Comparison of ENCODE assay signal across 14 cellular contexts in the genomic region with DNA sequence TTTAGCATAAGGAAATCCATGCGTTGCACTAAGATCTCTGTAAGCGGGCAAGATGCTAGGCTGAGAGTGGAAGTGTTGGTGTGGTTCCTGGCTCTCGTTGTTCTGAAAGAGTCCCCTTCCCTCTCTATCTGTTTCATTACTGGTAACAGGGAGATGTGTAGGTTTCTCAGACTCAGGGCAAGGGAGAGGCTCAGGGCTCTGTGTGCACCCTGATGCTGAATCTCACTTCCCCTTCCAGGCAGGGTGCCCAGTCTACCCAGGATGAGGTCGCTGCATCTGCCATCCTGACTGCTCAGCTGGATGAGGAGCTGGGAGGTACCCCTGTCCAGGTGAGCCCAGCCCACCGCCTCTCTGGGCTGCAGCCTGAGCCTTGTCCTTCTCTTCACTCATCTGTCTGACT. TPM values are rescaled to one million over a fixed set of nuclear protein-coding genes. Genes with fewer than 3 reads are reported as not detected.
DNase-seq lines count a peak whose midpoint lies in the region; ATAC-seq, FAIRE-seq and TF ChIP-seq lines count a peak whose summit lies in the region.
"Had no signal": no experiment of that assay in that cellular context is flagged by ENCODE, and none has a peak within 500 bp of the region (broad histone marks: within the 10 kb centered on the region; RNA-seq: fewer than 3 reads in every experiment).

No MANE protein-coding gene starts in this region.

- intact Hi-C loops in spleen (cut with DNase I; ENCODE audit: low total_unique reads): loop anchor here (5.0 to 10.0 kb wide), 2 partner anchors 50 to 73 kb away; a partner anchor contains a TSS

- H3F3A ChIP-seq in MM.1S (ENCODE audit: insufficient read depth, low read length): no peaks in the 10 kb centered on the region

- H3K4me3 Mint-ChIP-seq in HFFc6: peak overlapping the region; percentile 41; the same call in 1 of the 2 replicates
- H3K4me3 Mint-ChIP-seq in endothelial cell (ENCODE audit: unreplicated experiment): peak overlapping the region; percentile 56
- H3K4me3 Mint-ChIP-seq: activated naive CD4-positive, alpha-beta T cell treated with anti-CD3 and anti-CD28 coated beads for 36 hours had no signal

- H3K36me3 ChIP-seq in ACC112 (ENCODE audit: insufficient read depth, low read length) (peaks cover 37% of the 10 kb centered on the region), spleen (peaks cover 0 to 100% (median 49%) of the 10 kb centered on the region in 6 donors), MM.1S (replicated peaks; ENCODE audit: insufficient read depth, low read length) (no peaks in the 10 kb centered on the region)

- no peak overlapping the region for H3K4me2 ChIP-seq in MM.1S (ENCODE audit: low read depth, low read length)
- H3K4me2 ChIP-seq: BLaER1, hepatocyte had no signal

- no peak overlapping the region for H3K9ac ChIP-seq in MM.1S (ENCODE audit: low read length)
- H3K9ac ChIP-seq: BLaER1 had no signal

- H3K9me3 ChIP-seq in spleen (no peaks in the 10 kb centered on the region), MM.1S (replicated peaks; ENCODE audit: insufficient read depth, low read length) (no peaks in the 10 kb centered on the region)
- H3K9me3 ChIP-seq: BLaER1 had no signal

- H3K79me2 ChIP-seq in ACC112 (ENCODE audit: control insufficient read depth, insufficient read depth, low read length, unreplicated experiment): no peaks in the 10 kb centered on the region
- H3K79me2 ChIP-seq in MM.1S (ENCODE audit: low read length): no peaks in the 10 kb centered on the region
- H3K79me2 ChIP-seq: hepatocyte had no signal

- H3K27ac Mint-ChIP-seq in HFFc6 (peak overlapping the region; percentile 91), endothelial cell (ENCODE audit: unreplicated experiment) (no peak overlapping the region)
- H3K27ac Mint-ChIP-seq: activated naive CD4-positive, alpha-beta T cell treated with anti-CD3 and anti-CD28 coated beads for 36 hours had no signal

- WGBS in spleen, 5 donors: 71 to 90% (median 77%) methylated on average over 5 of the region's 5 CpGs

- ATAC-seq in GM18520 (IDR thresholded peaks at IDR 0.05; ENCODE audit: unreplicated experiment): no peak

- DNase-seq in HFFc6 (no peak), endothelial cell (ENCODE audit: low spot score) (no peak), spleen (no peak), hepatic stellate cell (ENCODE audit: low spot score) (no peak), frontal cortex (ENCODE audit: low spot score in 2 of 2) (no peak), MM.1S (no peak)
- DNase-seq: activated naive CD4-positive, alpha-beta T cell treated with anti-CD3 and anti-CD28 coated beads for 36 hours; central memory CD4-positive, alpha-beta T cell; occipital lobe had no signal

- H3K4me3 ChIP-seq in ACC112 (ENCODE audit: low read depth, low read length) (no peak overlapping the region), spleen (no peak overlapping the region), MM.1S (ENCODE audit: low read length) (no peak overlapping the region)
- H3K4me3 ChIP-seq: BLaER1, hepatocyte, lung had no signal

- H3K4me1 ChIP-seq in ACC112 (ENCODE audit: control insufficient read depth, insufficient read depth, low read length, unreplicated experiment): peaks cover 48% of the 10 kb centered on the region
- peaks cover 0 to 96% (median 42%) of the 10 kb centered on the region in 6 donors for H3K4me1 ChIP-seq in spleen
- H3K4me1 ChIP-seq in MM.1S (ENCODE audit: low read length): no peaks in the 10 kb centered on the region

- FAIRE-seq in frontal cortex (lab: Jason Lieb, UNC): no peak

- no peak for TF ChIP-seq POLR2A in spleen (IDR thresholded peaks at IDR 0.05)

- H3K4me1 Mint-ChIP-seq in HFFc6 (ENCODE audit: low read depth) (peaks cover 71% of the 10 kb centered on the region), endothelial cell (ENCODE audit: unreplicated experiment) (peaks cover 3% of the 10 kb centered on the region)

- no peak overlapping the region for H2AFZ ChIP-seq in ACC112 (ENCODE audit: low read length, unreplicated experiment)
- H2AFZ ChIP-seq in MM.1S (ENCODE audit: low read length): no peak overlapping the region
- H2AFZ ChIP-seq: hepatocyte had no signal

- TF ChIP-seq CTCF in HFFc6 (IDR thresholded peaks at IDR 0.05): no peak
- TF ChIP-seq CTCF in endothelial cell (IDR thresholded peaks at IDR 0.05; ENCODE audit: unreplicated experiment): no peak
- no peak for TF ChIP-seq CTCF in spleen (IDR thresholded peaks at IDR 0.05 in 8 of 11, conservative IDR thresholded peaks at IDR 0.05 in 3 of 11)
- no peak for TF ChIP-seq CTCF in MM.1S (IDR thresholded peaks at IDR 0.05; ENCODE audit: low read length)

- H3K36me3 Mint-ChIP-seq in HFFc6 (ENCODE audit: low read depth): peaks cover 68% of the 10 kb centered on the region
- peaks cover 33% of the 10 kb centered on the region for H3K36me3 Mint-ChIP-seq in endothelial cell (ENCODE audit: low read depth, unreplicated experiment)

- no peaks in the 10 kb centered on the region for H4K20me1 ChIP-seq in MM.1S (ENCODE audit: insufficient read depth, low read length)
- H4K20me1 ChIP-seq: BLaER1 had no signal

- H3K27me3 Mint-ChIP-seq in HFFc6 (ENCODE audit: insufficient read depth) (peaks cover 8% of the 10 kb centered on the region), endothelial cell (ENCODE audit: unreplicated experiment) (peaks cover 3% of the 10 kb centered on the region)

- H3K27ac ChIP-seq in ACC112 (ENCODE audit: low read depth, low read length): peak overlapping the region; percentile 88; the same call in 1 of the 2 replicates
- H3K27ac ChIP-seq in spleen: peak overlapping the region in 6 of 8 donors; percentile 1 to 88 (median 86)
- no peak overlapping the region for H3K27ac ChIP-seq in MM.1S (ENCODE audit: low read length)
- H3K27ac ChIP-seq: BLaER1, hepatocyte had no signal

- no peaks in the 10 kb centered on the region for H3K9me2 ChIP-seq in MM.1S (replicated peaks; ENCODE audit: insufficient read depth, low read length)

- H3K27me3 ChIP-seq in ACC112 (ENCODE audit: insufficient read depth, low read length) (no peaks in the 10 kb centered on the region), spleen (replicated peaks in 1 of 7) (no peaks in the 10 kb centered on the region), MM.1S (replicated peaks; ENCODE audit: insufficient read depth, low read length) (no peaks in the 10 kb centered on the region)
- H3K27me3 ChIP-seq: BLaER1, hepatocyte had no signal

- H3K9me3 Mint-ChIP-seq in HFFc6 (peaks cover 5% of the 10 kb centered on the region), endothelial cell (ENCODE audit: unreplicated experiment) (no peaks in the 10 kb centered on the region)
- H3K9me3 Mint-ChIP-seq: activated naive CD4-positive, alpha-beta T cell treated with anti-CD3 and anti-CD28 coated beads for 36 hours had no signal

RNA-seq across cellular contexts. Expression of a gene that starts 45.7 kb away (rescaled TPM):
- total RNA-seq in HFFc6 (2021; fragmentation: NEBNext Ultra II Directional; extraction: Animal tissue kit (Norgen Biotek cat#: 25700)): 100 to 1,000 TPM in 5 of 6 experiments, 10 to 100 TPM in 1; 85.4 to 151 (median 138) TPM
- 16.1 TPM for total RNA-seq in endothelial cell (ENCODE audit: unreplicated experiment)
- 100 to 1,000 TPM; 265 to 493 (median 335) TPM for total RNA-seq in spleen
- 10 to 100 TPM; 42.7 to 91.6 (median 80.7) TPM for polyA plus RNA-seq in spleen
- total RNA-seq in frontal cortex: 15.1 TPM

RNA-seq across cellular contexts. Expression of a gene that starts 56.4 kb away (rescaled TPM):
- total RNA-seq in HFFc6 (2021; fragmentation: NEBNext Ultra II Directional; extraction: Animal tissue kit (Norgen Biotek cat#: 25700)): 100 to 1,000 TPM; 288 to 394 (median 318) TPM
- total RNA-seq in endothelial cell (ENCODE audit: unreplicated experiment): 205 TPM
- total RNA-seq in spleen: 100 to 1,000 TPM; 165 to 432 (median 263) TPM
- polyA plus RNA-seq in spleen: 100 to 1,000 TPM; 115 to 252 (median 122) TPM
- total RNA-seq in frontal cortex: 24.5 TPM
